Comparison of ENCODE assay signal across 8 cellular contexts in genomic region chr11:134024420-134025085, GRCh38. TPM values are rescaled to one million over a fixed set of nuclear protein-coding genes. Genes with fewer than 3 reads are reported as not detected.
A peak's percentile ranks its signal among the peaks of the same experiment; 100 is the strongest.
DNase-seq lines count a peak whose midpoint lies in the region; TF ChIP-seq lines count a peak whose summit lies in the region.

No MANE protein-coding gene starts in this region.

- H3K27ac ChIP-seq in epithelial cell of prostate = peak overlapping the region; percentile 71

- CTCF ChIA-PET in activated CD4-positive, alpha-beta memory T cell treated with anti-CD3 and anti-CD28 coated beads for 36 hours (lab: Charles Lee) = no interaction called here
- CTCF ChIA-PET in activated CD4-positive, alpha-beta memory T cell treated with anti-CD3 and anti-CD28 coated beads, Interleukin-2, amount 10 ng/mL, durations not matched to agents 7 days and 5 days (lab: Charles Lee) = no interaction called here

- peak; percentile 62 for DNase-seq in activated CD4-positive, alpha-beta memory T cell treated with anti-CD3 and anti-CD28 coated beads for 36 hours
- DNase-seq in activated CD4-positive, alpha-beta memory T cell treated with anti-CD3 and anti-CD28 coated beads, Interleukin-2, amount 10 ng/mL, durations not matched to agents 7 days and 5 days = no peak
- DNase-seq in LHCN-M2 (ENCODE audit: low read depth) (peak; percentile 66), epithelial cell of prostate (ENCODE audit: low read depth, low spot score) (peak; percentile 78), nephron progenitor cell (no peak), type B pancreatic cell (ENCODE audit: extremely low spot score, unreplicated experiment) (no peak), NCI-H345 treated with DMSO at 0.1 percent for 48 hours (lab: John Stamatoyannopoulos, UW; ENCODE audit: unreplicated experiment) (no peak)
- DNase-seq in stimulated activated CD8-positive, alpha-beta memory T cell treated with anti-CD3 and anti-CD28 coated beads, Interleukin-7, amount 100 ng/mL, for 48 hours (ENCODE audit: extremely low read depth in 1 of 2, low read depth in 1 of 2) = peak; percentile 33 to 65

- peaks cover 22% of the 10 kb centered on the region for H3K4me1 Mint-ChIP-seq in activated CD4-positive, alpha-beta memory T cell treated with anti-CD3 and anti-CD28 coated beads for 36 hours (ENCODE audit: low read depth)
- peaks cover 26% of the 10 kb centered on the region for H3K4me1 Mint-ChIP-seq in activated CD4-positive, alpha-beta memory T cell treated with anti-CD3 and anti-CD28 coated beads, Interleukin-2, amount 10 ng/mL, durations not matched to agents 7 days and 5 days
- H3K4me1 Mint-ChIP-seq in nephron progenitor cell (peaks cover 57% of the 10 kb centered on the region), type B pancreatic cell (ENCODE audit: unreplicated experiment) (peaks cover 15% of the 10 kb centered on the region)

- intact Hi-C loops in activated CD4-positive, alpha-beta memory T cell treated with anti-CD3 and anti-CD28 coated beads for 36 hours (cut with micrococcal nuclease) = no loop called here

- H3K36me3 Mint-ChIP-seq in activated CD4-positive, alpha-beta memory T cell treated with anti-CD3 and anti-CD28 coated beads for 36 hours = no peaks in the 10 kb centered on the region
- H3K36me3 Mint-ChIP-seq in activated CD4-positive, alpha-beta memory T cell treated with anti-CD3 and anti-CD28 coated beads, Interleukin-2, amount 10 ng/mL, durations not matched to agents 7 days and 5 days (ENCODE audit: low read depth) = no peaks in the 10 kb centered on the region
- H3K36me3 Mint-ChIP-seq in nephron progenitor cell (ENCODE audit: low read depth) (no peaks in the 10 kb centered on the region), type B pancreatic cell (no peaks in the 10 kb centered on the region)

- peaks cover 9% of the 10 kb centered on the region for H3K27me3 Mint-ChIP-seq in activated CD4-positive, alpha-beta memory T cell treated with anti-CD3 and anti-CD28 coated beads for 36 hours
- H3K27me3 Mint-ChIP-seq in activated CD4-positive, alpha-beta memory T cell treated with anti-CD3 and anti-CD28 coated beads, Interleukin-2, amount 10 ng/mL, durations not matched to agents 7 days and 5 days = peaks cover 16% of the 10 kb centered on the region
- H3K27me3 Mint-ChIP-seq in nephron progenitor cell (ENCODE audit: low read depth, poor library complexity) (peaks cover 61% of the 10 kb centered on the region), type B pancreatic cell (peaks cover 56% of the 10 kb centered on the region)

- POLR2A ChIA-PET in activated CD4-positive, alpha-beta memory T cell treated with anti-CD3 and anti-CD28 coated beads for 36 hours (lab: Charles Lee) = no interaction called here
- POLR2A ChIA-PET in activated CD4-positive, alpha-beta memory T cell treated with anti-CD3 and anti-CD28 coated beads, Interleukin-2, amount 10 ng/mL, durations not matched to agents 7 days and 5 days (lab: Charles Lee) = no interaction called here

- no peak overlapping the region for H3K4me3 Mint-ChIP-seq in activated CD4-positive, alpha-beta memory T cell treated with anti-CD3 and anti-CD28 coated beads for 36 hours
- H3K4me3 Mint-ChIP-seq in activated CD4-positive, alpha-beta memory T cell treated with anti-CD3 and anti-CD28 coated beads, Interleukin-2, amount 10 ng/mL, durations not matched to agents 7 days and 5 days = no peak overlapping the region
- H3K4me3 Mint-ChIP-seq in nephron progenitor cell (no peak overlapping the region), type B pancreatic cell (no peak overlapping the region)

- TF ChIP-seq CTCF in nephron progenitor cell (IDR thresholded peaks at IDR 0.05) (no peak), type B pancreatic cell (conservative IDR thresholded peaks at IDR 0.05) (no peak)

- no peaks in the 10 kb centered on the region for H3K9me3 Mint-ChIP-seq in activated CD4-positive, alpha-beta memory T cell treated with anti-CD3 and anti-CD28 coated beads for 36 hours
- no peaks in the 10 kb centered on the region for H3K9me3 Mint-ChIP-seq in activated CD4-positive, alpha-beta memory T cell treated with anti-CD3 and anti-CD28 coated beads, Interleukin-2, amount 10 ng/mL, durations not matched to agents 7 days and 5 days
- H3K9me3 Mint-ChIP-seq in nephron progenitor cell (no peaks in the 10 kb centered on the region), type B pancreatic cell (no peaks in the 10 kb centered on the region)

- no peak overlapping the region for H3K27ac Mint-ChIP-seq in activated CD4-positive, alpha-beta memory T cell treated with anti-CD3 and anti-CD28 coated beads for 36 hours
- no peak overlapping the region for H3K27ac Mint-ChIP-seq in activated CD4-positive, alpha-beta memory T cell treated with anti-CD3 and anti-CD28 coated beads, Interleukin-2, amount 10 ng/mL, durations not matched to agents 7 days and 5 days
- H3K27ac Mint-ChIP-seq in nephron progenitor cell (no peak overlapping the region), type B pancreatic cell (no peak overlapping the region)

RNA-seq across cellular contexts. Expression of gene JAM3, which starts 44.3 kb away (rescaled TPM):
- total RNA-seq in activated CD4-positive, alpha-beta memory T cell treated with anti-CD3 and anti-CD28 coated beads for 36 hours = 1 to 10 TPM; 6.3 to 9.0 TPM
- 1 to 10 TPM; 4.5 to 5.1 TPM for total RNA-seq in activated CD4-positive, alpha-beta memory T cell treated with anti-CD3 and anti-CD28 coated beads, Interleukin-2, amount 10 ng/mL, durations not matched to agents 7 days and 5 days
- total RNA-seq in LHCN-M2 (2014; rRNA removed) (116 and 152 TPM in 2 replicates), type B pancreatic cell (ENCODE audit: low replicate concordance) (6.3 and 50.3 TPM in 2 replicates)
- polyA plus RNA-seq in LHCN-M2 (2012) = 42.0 TPM

Comparison
In these comparisons a context has a peak if more than half of its experiments do, and no peak if none do; other contexts are left out.
1. DNase-seq: peak in activated CD4-positive, alpha-beta memory T cell treated with anti-CD3 and anti-CD28 coated beads for 36 hours (single experiment), LHCN-M2 (single experiment), epithelial cell of prostate (single experiment) and stimulated activated CD8-positive, alpha-beta memory T cell treated with anti-CD3 and anti-CD28 coated beads, Interleukin-7, amount 100 ng/mL, for 48 hours (2 of 2); none in activated CD4-positive, alpha-beta memory T cell treated with anti-CD3 and anti-CD28 coated beads, Interleukin-2, amount 10 ng/mL, durations not matched to agents 7 days and 5 days (single experiment), nephron progenitor cell (single experiment), type B pancreatic cell (single experiment) and NCI-H345 treated with DMSO at 0.1 percent for 48 hours (single experiment).